In the genomic region with DNA sequence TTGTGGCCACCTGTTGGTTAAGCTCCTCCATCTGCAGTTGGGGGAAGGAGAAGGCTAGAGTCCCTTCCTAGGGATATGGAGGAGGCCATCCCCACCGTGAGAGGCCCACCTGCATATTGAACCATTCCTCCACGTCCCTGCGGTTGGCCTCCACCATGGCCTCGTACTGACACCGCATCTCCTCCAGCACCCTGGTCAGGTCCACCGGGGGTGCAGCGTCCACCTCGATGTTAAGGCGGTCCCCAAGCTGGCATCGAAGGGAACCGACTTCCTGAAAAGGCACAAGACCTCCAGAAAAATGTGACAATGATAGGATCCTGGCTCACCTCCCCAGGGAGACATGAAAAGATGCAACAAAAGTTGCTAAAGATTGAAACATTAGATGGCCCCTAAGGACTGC, we compare ENCODE assay signal across 1 cellular context.
TF ChIP-seq lines count a peak whose summit lies in the region.

No MANE protein-coding gene starts in this region.

TF ChIP-seq in HEK293, 187 proteins besides CTCF, POLR2A, EP300 and RAD21:
- TF ChIP-seq REST (tag by site-specific recombination; IDR thresholded peaks at IDR 0.05) (0 out of 2 replicates have a peak, but pooled peaks have one; percentile 20), SCRT2 (tag by site-specific recombination; IDR thresholded peaks at IDR 0.05) (peak; percentile 75), ZNF707 (tag by site-specific recombination; IDR thresholded peaks at IDR 0.05) (no peak)
- TF ChIP-seq, protein P1, sequence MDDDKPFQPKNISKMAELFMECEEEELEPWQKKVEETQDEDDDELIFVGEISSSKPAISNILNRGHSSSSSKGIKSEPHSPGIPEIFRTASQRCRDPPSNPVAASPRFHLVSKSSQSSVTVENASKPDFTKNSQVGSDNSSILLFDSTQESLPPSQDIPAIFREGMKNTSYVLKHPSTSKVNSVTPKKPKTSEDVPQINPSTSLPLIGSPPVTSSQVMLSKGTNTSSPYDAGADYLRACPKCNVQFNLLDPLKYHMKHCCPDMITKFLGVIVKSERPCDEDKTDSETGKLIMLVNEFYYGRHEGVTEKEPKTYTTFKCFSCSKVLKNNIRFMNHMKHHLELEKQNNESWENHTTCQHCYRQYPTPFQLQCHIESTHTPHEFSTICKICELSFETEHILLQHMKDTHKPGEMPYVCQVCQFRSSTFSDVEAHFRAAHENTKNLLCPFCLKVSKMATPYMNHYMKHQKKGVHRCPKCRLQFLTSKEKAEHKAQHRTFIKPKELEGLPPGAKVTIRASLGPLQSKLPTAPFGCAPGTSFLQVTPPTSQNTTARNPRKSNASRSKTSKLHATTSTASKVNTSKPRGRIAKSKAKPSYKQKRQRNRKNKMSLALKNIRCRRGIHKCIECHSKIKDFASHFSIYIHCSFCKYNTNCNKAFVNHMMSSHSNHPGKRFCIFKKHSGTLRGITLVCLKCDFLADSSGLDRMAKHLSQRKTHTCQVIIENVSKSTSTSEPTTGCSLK (tag by site-specific recombination; IDR thresholded peaks at IDR 0.05) = no peak
